ENCODE assay signal across 2 cellular contexts in genomic region chr15:74519311-74519710, GRCh38.
TF ChIP-seq lines count a peak whose summit lies in the region.

No MANE protein-coding gene starts in this region.

TF ChIP-seq in HEK293, 187 proteins besides CTCF, POLR2A, EP300 and RAD21:
- TF ChIP-seq ZNF394 (tag by site-specific recombination; IDR thresholded peaks at IDR 0.05; ENCODE audit: borderline replicate concordance): no peak
- TF ChIP-seq GLIS1 (tag by site-specific recombination; IDR thresholded peaks at IDR 0.05): 0 out of 2 replicates have a peak, but pooled peaks have one; percentile 16
- no peak for TF ChIP-seq ZNF10 (tag by site-specific recombination; IDR thresholded peaks at IDR 0.05)
- 0 out of 2 replicates have a peak, but pooled peaks have one; percentile 18 for TF ChIP-seq ZNF639 (tag by site-specific recombination; IDR thresholded peaks at IDR 0.05)
- TF ChIP-seq ZNF37A (tag by site-specific recombination; IDR thresholded peaks at IDR 0.05): no peak
- no peak for TF ChIP-seq ZNF280C (tag by site-specific recombination; IDR thresholded peaks at IDR 0.05)
- no peak for TF ChIP-seq ZNF157 (tag by site-specific recombination; IDR thresholded peaks at IDR 0.05)
- TF ChIP-seq ZFP3 (tag by site-specific recombination; IDR thresholded peaks at IDR 0.05; ENCODE audit: low read depth): no peak
- no peak for TF ChIP-seq ZNF449 (tag by site-specific recombination; IDR thresholded peaks at IDR 0.05)
- no peak for TF ChIP-seq BCL6B (tag by site-specific recombination; IDR thresholded peaks at IDR 0.05)
- no peak for TF ChIP-seq ZNF112 (tag by site-specific recombination; IDR thresholded peaks at IDR 0.05)
- TF ChIP-seq ZNF404 (tag by site-specific recombination; IDR thresholded peaks at IDR 0.05): no peak
- no peak for TF ChIP-seq ZBTB21 (tag by site-specific recombination; IDR thresholded peaks at IDR 0.05)
- no peak for TF ChIP-seq ZNF221 (tag by site-specific recombination; IDR thresholded peaks at IDR 0.05; ENCODE audit: borderline replicate concordance)

TF ChIP-seq in endothelial cell of umbilical vein, 7 proteins besides CTCF, POLR2A, EP300 and RAD21:
- TF ChIP-seq FOS (IDR thresholded peaks at IDR 0.05; ENCODE audit: borderline replicate concordance, insufficient read depth, low read length) (peak; percentile 58), POLR2AphosphoS5 (IDR thresholded peaks at IDR 0.05; ENCODE audit: insufficient read depth, low read depth, low read length) (no peak)
TF ChIP-seq in endothelial cell of umbilical vein: peak in this region for 1.
